Comparison of ENCODE assay signal across 8 cellular contexts in the genomic region with DNA sequence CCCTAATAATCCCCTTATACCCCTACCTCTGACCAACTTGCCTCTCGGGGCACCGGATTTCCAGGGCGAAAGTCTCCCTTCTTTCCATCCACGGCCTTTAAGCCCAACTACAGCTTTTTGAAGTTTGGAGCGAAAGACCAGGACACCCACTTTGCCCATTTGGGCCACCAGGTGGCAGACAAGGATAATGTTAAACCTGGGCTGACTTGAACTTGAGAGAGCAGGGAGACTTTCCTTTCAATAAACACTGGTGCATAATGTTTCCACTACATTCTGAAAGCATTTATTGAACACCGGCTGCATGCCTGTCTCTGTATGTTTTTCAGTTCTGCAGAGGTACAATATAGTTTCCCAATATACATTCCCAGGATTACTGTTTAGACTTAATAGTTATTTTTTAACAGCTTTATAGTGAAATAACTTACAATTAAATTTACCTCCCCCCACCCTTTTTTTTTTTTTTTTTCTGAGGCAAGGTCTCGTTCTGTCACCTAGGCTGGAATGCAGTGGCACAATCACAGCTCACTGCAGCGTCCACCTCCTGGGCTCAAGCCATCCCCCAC. TPM values are rescaled to one million over a fixed set of nuclear protein-coding genes. Genes with fewer than 3 reads are reported as not detected.
DNase-seq lines count a peak whose midpoint lies in the region; ATAC-seq, FAIRE-seq and TF ChIP-seq lines count a peak whose summit lies in the region.

No MANE protein-coding gene starts in this region.

- H3K36me3 ChIP-seq in A673 (ENCODE audit: insufficient read depth, low read length, poor library complexity, severe bottlenecking) (no peaks in the 10 kb centered on the region), astrocyte (ENCODE audit: insufficient read depth, low read length) (no peaks in the 10 kb centered on the region), hepatocyte (replicated peaks; ENCODE audit: insufficient read depth, low read depth) (no peaks in the 10 kb centered on the region)

- H3K4me3 ChIP-seq in A673 (ENCODE audit: low read depth, low read length, poor library complexity, severe bottlenecking) (no peak overlapping the region), astrocyte (ENCODE audit: insufficient read depth, low read depth, low read length) (no peak overlapping the region), hepatocyte (no peak overlapping the region), skeletal muscle cell (ENCODE audit: low read depth, low read length) (no peak overlapping the region)

- H3K9me3 Mint-ChIP-seq in astrocyte (ENCODE audit: unreplicated experiment) = peaks cover 10% of the 10 kb centered on the region

- no peak overlapping the region for H3K4me3 Mint-ChIP-seq in astrocyte (ENCODE audit: unreplicated experiment)

- ATAC-seq in GM18907 (IDR thresholded peaks at IDR 0.05; ENCODE audit: unreplicated experiment) = peak; percentile 55
- ATAC-seq in HG02840 (IDR thresholded peaks at IDR 0.05; ENCODE audit: low FRiP score, unreplicated experiment) = no peak

- DNase-seq in A673 (ENCODE audit: low spot score) = peak; percentile 87
- peak; percentile 32 to 46 for DNase-seq in NCI-H187 (lab: John Stamatoyannopoulos, UW)
- peak; percentile 29 for DNase-seq in T1000 (lab: John Stamatoyannopoulos, UW)
- DNase-seq in astrocyte (ENCODE audit: low read depth) = peak; percentile 41
- DNase-seq in hepatocyte (ENCODE audit: low spot score) = peak; percentile 86
- DNase-seq in skeletal muscle cell (ENCODE audit: low read depth) = peak; percentile 28

- POLR2A ChIA-PET in A673 (lab: Charles Lee; ENCODE audit: low non-redundant PET) = interaction anchor here (0.6 kb wide), 2 partner anchors 53 to 260 kb away, joined by 3 read pairs; no protein-coding TSS in a partner anchor

- peak; percentile 52 for FAIRE-seq in astrocyte (lab: Jason Lieb, UNC)

- no peaks in the 10 kb centered on the region for H3K9me2 ChIP-seq in hepatocyte (replicated peaks; ENCODE audit: insufficient read depth)

- BruUV-seq in A673 (replicated peaks; lab: Mats Ljungman, UMichigan) = no TSS peak

- WGBS in hepatocyte (ENCODE audit: low lambda C conversion rate, missing lambda C conversion rate) = 28% methylated on average over 8 of the region's 8 CpGs

- peaks cover 4% of the 10 kb centered on the region for H3K4me1 Mint-ChIP-seq in astrocyte (ENCODE audit: low read depth, unreplicated experiment)

- peaks cover 23% of the 10 kb centered on the region for H3K27me3 Mint-ChIP-seq in astrocyte (ENCODE audit: low read depth, unreplicated experiment)

- peak overlapping the region; percentile 4 for H3K27ac Mint-ChIP-seq in astrocyte (ENCODE audit: unreplicated experiment)

- H3K36me3 Mint-ChIP-seq in astrocyte (ENCODE audit: low read depth, unreplicated experiment) = peaks cover 3% of the 10 kb centered on the region

- H3K4me2 ChIP-seq in astrocyte (ENCODE audit: low read length) = no peak overlapping the region
- peak overlapping the region; percentile 49 for H3K4me2 ChIP-seq in hepatocyte

- H4K20me1 ChIP-seq in astrocyte (ENCODE audit: insufficient read depth, low read length) (no peaks in the 10 kb centered on the region), hepatocyte (ENCODE audit: insufficient read depth, poor library complexity, severe bottlenecking) (no peaks in the 10 kb centered on the region)

- H3K9ac ChIP-seq in astrocyte (ENCODE audit: low read length) = no peak overlapping the region

- H3K79me2 ChIP-seq in astrocyte (ENCODE audit: insufficient read depth, low read length) (no peaks in the 10 kb centered on the region), hepatocyte (no peaks in the 10 kb centered on the region)

- H3K4me1 ChIP-seq in A673 (ENCODE audit: insufficient read depth, low read length, poor library complexity, severe bottlenecking) (no peaks in the 10 kb centered on the region), astrocyte (ENCODE audit: insufficient read depth, low read length) (no peaks in the 10 kb centered on the region), hepatocyte (ENCODE audit: insufficient read depth) (peaks cover 38% of the 10 kb centered on the region)

- H2AFZ ChIP-seq in astrocyte (ENCODE audit: low read depth, low read length) (no peak overlapping the region), hepatocyte (no peak overlapping the region)

- intact Hi-C loops in A673 (cut with micrococcal nuclease; ENCODE audit: unreplicated experiment) = loop anchor here (2.0 to 5.0 kb wide), 3 partner anchors 58 to 443 kb away; a partner anchor contains a TSS

- TF ChIP-seq CTCF in A673 (conservative IDR thresholded peaks at IDR 0.05; ENCODE audit: low read depth, low read length) = peak; percentile 90
- peak; percentile 83 for TF ChIP-seq CTCF in astrocyte (IDR thresholded peaks at IDR 0.05; ENCODE audit: insufficient read depth, low read depth, low read length)
- TF ChIP-seq CTCF in hepatocyte (IDR thresholded peaks at IDR 0.05; ENCODE audit: poor library complexity) = peak; percentile 90

- H3K27me3 ChIP-seq in A673 (replicated peaks; ENCODE audit: insufficient read depth, low read depth, low read length, poor library complexity) = no peaks in the 10 kb centered on the region
- H3K27me3 ChIP-seq in astrocyte (ENCODE audit: insufficient read depth, low read length) = peaks cover 21% of the 10 kb centered on the region
- peaks cover 6% of the 10 kb centered on the region for H3K27me3 ChIP-seq in hepatocyte

- H3K9me3 ChIP-seq in A673 (ENCODE audit: low read depth, low read length, poor library complexity, severe bottlenecking) = peaks cover 7% of the 10 kb centered on the region
- no peaks in the 10 kb centered on the region for H3K9me3 ChIP-seq in astrocyte (ENCODE audit: insufficient read depth, low read depth, low read length)
- H3K9me3 ChIP-seq in hepatocyte (ENCODE audit: low read depth) = no peaks in the 10 kb centered on the region

- H3K27ac ChIP-seq in A673 (ENCODE audit: low read depth, low read length, poor library complexity, severe bottlenecking) = no peak overlapping the region
- no peak overlapping the region for H3K27ac ChIP-seq in astrocyte (ENCODE audit: low read depth, low read length)
- H3K27ac ChIP-seq in hepatocyte = peak overlapping the region; percentile 95

- CTCF ChIA-PET in A673 (lab: Charles Lee) = interaction anchor here (0.6 to 1.3 kb wide), 5 partner anchors 181 to 1052 kb away, joined by 3 to 14 read pairs (median 3); no protein-coding TSS in a partner anchor

RNA-seq across cellular contexts. Expression of a gene that starts 6.9 kb away (rescaled TPM):
- total RNA-seq in A673 (2021) (3.0 and 3.9 TPM in 2 replicates), astrocyte (0.77 and 1.5 TPM in 2 replicates), hepatocyte (1.2 and 1.7 TPM in 2 replicates)
- polyA plus RNA-seq in hepatocyte = 3.4 and 3.8 TPM in 2 replicates

RNA-seq across cellular contexts. Expression of a gene that starts 18.9 kb away (rescaled TPM):
- total RNA-seq in A673 (2021) (37.6 and 39.8 TPM in 2 replicates), astrocyte (22.9 and 28.8 TPM in 2 replicates), hepatocyte (52.6 and 52.8 TPM in 2 replicates)
- polyA plus RNA-seq in hepatocyte = 67.7 and 72.8 TPM in 2 replicates

RNA-seq across cellular contexts. Expression of a gene that starts 20.0 kb away (rescaled TPM):
- total RNA-seq in A673 (2021) (97.4 and 108 TPM in 2 replicates), astrocyte (69.5 and 75.6 TPM in 2 replicates), hepatocyte (106 and 131 TPM in 2 replicates)
- polyA plus RNA-seq in hepatocyte = 147 and 154 TPM in 2 replicates

RNA-seq across cellular contexts. Expression of a gene that starts 28.8 kb away (rescaled TPM):
- total RNA-seq in A673 (2021) (0.19 and 0.28 TPM in 2 replicates), astrocyte (10.2 and 12.1 TPM in 2 replicates), hepatocyte (8.2 and 8.8 TPM in 2 replicates)
- polyA plus RNA-seq in hepatocyte = 16.3 and 27.6 TPM in 2 replicates

RNA-seq across cellular contexts. Expression of a gene that starts 34.2 kb away (rescaled TPM):
- total RNA-seq in A673 (2021) (0.15 TPM in 1 of 2 replicates, not detected in the other), astrocyte (1.2 TPM in 2 replicates), hepatocyte (7.2 and 12.3 TPM in 2 replicates)
- 11.8 and 17.9 TPM in 2 replicates for polyA plus RNA-seq in hepatocyte

Comparison
In these comparisons a context has a peak if more than half of its experiments do, and no peak if none do; other contexts are left out.
1. DNase-seq: peak in every context shown above with its lines; median percentile 87 in A673; 86 in hepatocyte; 41 in astrocyte; 39 in NCI-H187; 29 in T1000; 28 in skeletal muscle cell.